ENCODE assay signal across 25 cellular contexts in the genomic region with DNA sequence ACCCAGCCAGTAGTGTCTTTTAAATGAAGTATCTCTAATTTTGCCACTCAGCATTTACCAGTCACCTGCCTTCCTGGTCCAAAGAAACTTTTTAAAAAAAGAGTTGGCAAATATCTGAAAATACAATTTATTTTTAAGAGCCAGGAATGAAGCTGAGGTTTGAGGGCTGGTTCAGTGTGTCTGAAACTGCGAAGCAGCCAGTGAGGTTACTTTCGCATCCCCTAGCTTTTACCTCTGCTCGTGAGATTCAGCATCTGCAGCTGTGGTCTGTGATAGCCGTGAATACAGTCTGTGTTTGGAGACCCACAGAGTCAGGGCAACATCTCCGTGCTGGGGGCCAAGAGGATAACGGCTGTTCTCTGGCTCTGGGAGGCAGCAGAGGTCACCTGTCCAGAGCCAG. TPM values are rescaled to one million over a fixed set of nuclear protein-coding genes. Genes with fewer than 3 reads are reported as not detected.
DNase-seq lines count a peak whose midpoint lies in the region; ATAC-seq, FAIRE-seq and TF ChIP-seq lines count a peak whose summit lies in the region.
"Had no signal": no experiment of that assay in that cellular context is flagged by ENCODE, and none has a peak within 500 bp of the region (broad histone marks: within the 10 kb centered on the region; RNA-seq: fewer than 3 reads in every experiment).

No MANE protein-coding gene starts in this region.

- H3K4me1 ChIP-seq in OCI-LY3 (ENCODE audit: low read length), result peaks cover 30% of the 10 kb centered on the region
- H3K4me1 ChIP-seq: adrenal gland, testis, uterus had no signal

- peak overlapping the region; percentile 94 for H3K4me3 Mint-ChIP-seq in activated T-cell treated with anti-CD3 and anti-CD28 coated beads, Interleukin-2, amount 50 U/mL, for 4 hours
- no peak overlapping the region for H3K4me3 Mint-ChIP-seq in activated T-cell treated with anti-CD3 and anti-CD28 coated beads, Interleukin-2, amount 50 U/mL, for 72 hours
- no peak overlapping the region for H3K4me3 Mint-ChIP-seq in dendritic cell treated with granulocyte-macrophage colony-stimulating factor and Interleukin-4, amounts not matched to agents 40 ng/mL and 50 ng/mL, for 4 days

- peak overlapping the region; percentile 100 for H3K4me2 ChIP-seq in OCI-LY3 (ENCODE audit: low read length)
- H3K4me2 ChIP-seq: smooth muscle cell had no signal

- peaks cover 19% of the 10 kb centered on the region for H3K36me3 ChIP-seq in OCI-LY3 (replicated peaks; ENCODE audit: low read depth, low read length)
- H3K36me3 ChIP-seq: adrenal gland, Peyer's patch, uterus had no signal

- no peak for DNase-seq in activated T-cell treated with anti-CD3 and anti-CD28 coated beads, Interleukin-2, amount 50 U/mL, for 4 hours
- no peak for DNase-seq in activated T-cell treated with anti-CD3 and anti-CD28 coated beads, Interleukin-2, amount 50 U/mL, for 72 hours
- DNase-seq in GM18507 (ENCODE audit: extremely low spot score, insufficient read length, low read depth) (no peak), COLO829 (ENCODE audit: low spot score) (no peak), HCEC 1CT (no peak), COR-L47 (lab: John Stamatoyannopoulos, UW) (no peak)
- DNase-seq: activated CD4-positive, alpha-beta T cell treated with anti-CD3 and anti-CD28 coated beads for 36 hours; activated effector memory CD4-positive, alpha-beta T cell treated with Interleukin-2 at 50 U/mL for 16 hours; adrenal gland; effector memory CD4-positive, alpha-beta T cell; foreskin fibroblast; GM23248; KG1; NCI-H524; NK-92 treated with Interleukin-12 subunit alpha and Interleukin-12 subunit beta, amount 100 ng/mL, for 24 hours; Peyer's patch; stimulated activated CD4-positive, alpha-beta T cell treated with anti-CD3 and anti-CD28 coated beads, Interleukin-2, amount 100 ng/mL, for 24 hours; stimulated activated naive CD4-positive, alpha-beta T cell treated with Interleukin-2 at 50 U/mL for 16 hours; testis; uterus had no signal

- H2AFZ ChIP-seq in OCI-LY3 (ENCODE audit: low read depth, low read length), result no peak overlapping the region
- H2AFZ ChIP-seq: GM23248 had no signal

- no peaks in the 10 kb centered on the region for H3K9me3 ChIP-seq in OCI-LY3 (ENCODE audit: insufficient read depth, low read length)
- H3K9me3 ChIP-seq: adrenal gland, Peyer's patch, testis, uterus had no signal

- peaks cover 9% of the 10 kb centered on the region for H3K36me3 Mint-ChIP-seq in activated T-cell treated with anti-CD3 and anti-CD28 coated beads, Interleukin-2, amount 50 U/mL, for 4 hours (ENCODE audit: insufficient read depth)
- H3K36me3 Mint-ChIP-seq in activated T-cell treated with anti-CD3 and anti-CD28 coated beads, Interleukin-2, amount 50 U/mL, for 72 hours (ENCODE audit: insufficient read depth in 2 of 2), result peaks cover 0 to 4% of the 10 kb centered on the region in 2 donors
- H3K36me3 Mint-ChIP-seq in dendritic cell treated with granulocyte-macrophage colony-stimulating factor and Interleukin-4, amounts not matched to agents 40 ng/mL and 50 ng/mL, for 4 days (ENCODE audit: low read depth), result peaks cover 30% of the 10 kb centered on the region

- H3K27ac ChIP-seq in OCI-LY3 (ENCODE audit: low read length), result peak overlapping the region; percentile 83
- H3K27ac ChIP-seq: adrenal gland, GM23248, testis, uterus had no signal

- H3K9me3 Mint-ChIP-seq in activated T-cell treated with anti-CD3 and anti-CD28 coated beads, Interleukin-2, amount 50 U/mL, for 4 hours, result no peaks in the 10 kb centered on the region
- peaks cover 6 to 7% of the 10 kb centered on the region in 2 donors for H3K9me3 Mint-ChIP-seq in activated T-cell treated with anti-CD3 and anti-CD28 coated beads, Interleukin-2, amount 50 U/mL, for 72 hours
- no peaks in the 10 kb centered on the region for H3K9me3 Mint-ChIP-seq in dendritic cell treated with granulocyte-macrophage colony-stimulating factor and Interleukin-4, amounts not matched to agents 40 ng/mL and 50 ng/mL, for 4 days

- peaks cover 32% of the 10 kb centered on the region for H3K4me1 Mint-ChIP-seq in activated T-cell treated with anti-CD3 and anti-CD28 coated beads, Interleukin-2, amount 50 U/mL, for 4 hours (ENCODE audit: low read depth)
- H3K4me1 Mint-ChIP-seq in activated T-cell treated with anti-CD3 and anti-CD28 coated beads, Interleukin-2, amount 50 U/mL, for 72 hours (ENCODE audit: low read depth), result peaks cover 36% of the 10 kb centered on the region
- H3K4me1 Mint-ChIP-seq in dendritic cell treated with granulocyte-macrophage colony-stimulating factor and Interleukin-4, amounts not matched to agents 40 ng/mL and 50 ng/mL, for 4 days (ENCODE audit: low read depth), result peaks cover 51% of the 10 kb centered on the region

- no peak for TF ChIP-seq CTCF in OCI-LY3 (IDR thresholded peaks at IDR 0.05; ENCODE audit: low read depth, low read length)

- ATAC-seq in activated T-cell treated with anti-CD3 and anti-CD28 coated beads, Interleukin-2, amount 50 U/mL, for 4 hours, result no peak
- ATAC-seq in activated T-cell treated with anti-CD3 and anti-CD28 coated beads, Interleukin-2, amount 50 U/mL, for 72 hours (replicated peaks in 1 of 2), result no peak
- ATAC-seq: activated CD4-positive, alpha-beta T cell treated with anti-CD3 and anti-CD28 coated beads for 36 hours; left lobe of liver had no signal

- H3K4me3 ChIP-seq in OCI-LY3 (ENCODE audit: low read length), result peak overlapping the region; percentile 100
- H3K4me3 ChIP-seq: adrenal gland, GM23248, Peyer's patch, smooth muscle cell, testis, uterus had no signal

- no peaks in the 10 kb centered on the region for H3K27me3 ChIP-seq in OCI-LY3 (ENCODE audit: low read depth, low read length)
- H3K27me3 ChIP-seq: adrenal gland, Peyer's patch, testis, uterus had no signal

- peak overlapping the region; percentile 86; the same call in 1 of the 2 replicates for H3K9ac ChIP-seq in OCI-LY3 (ENCODE audit: low read length)
- H3K9ac ChIP-seq: GM23248 had no signal

- H3K27ac Mint-ChIP-seq in activated T-cell treated with anti-CD3 and anti-CD28 coated beads, Interleukin-2, amount 50 U/mL, for 72 hours, result no peak overlapping the region
- H3K27ac Mint-ChIP-seq in dendritic cell treated with granulocyte-macrophage colony-stimulating factor and Interleukin-4, amounts not matched to agents 40 ng/mL and 50 ng/mL, for 4 days, result peak overlapping the region; percentile 92

- intact Hi-C loops in dendritic cell treated with granulocyte-macrophage colony-stimulating factor and Interleukin-4, amounts not matched to agents 40 ng/mL and 50 ng/mL, for 4 days (cut with micrococcal nuclease), result no loop called here

- H3K79me2 ChIP-seq in OCI-LY3 (ENCODE audit: low read length), result peaks cover 39% of the 10 kb centered on the region

- peak; percentile 36 for FAIRE-seq in GM18507 (lab: Jason Lieb, UNC)
- FAIRE-seq: A204.1 had no signal

- peaks cover 22% of the 10 kb centered on the region for H4K20me1 ChIP-seq in OCI-LY3 (ENCODE audit: insufficient read depth, low read length)

- no peaks in the 10 kb centered on the region for H3K27me3 Mint-ChIP-seq in activated T-cell treated with anti-CD3 and anti-CD28 coated beads, Interleukin-2, amount 50 U/mL, for 4 hours (ENCODE audit: low read depth)
- no peaks in the 10 kb centered on the region for H3K27me3 Mint-ChIP-seq in activated T-cell treated with anti-CD3 and anti-CD28 coated beads, Interleukin-2, amount 50 U/mL, for 72 hours (ENCODE audit: low read depth)
- H3K27me3 Mint-ChIP-seq in dendritic cell treated with granulocyte-macrophage colony-stimulating factor and Interleukin-4, amounts not matched to agents 40 ng/mL and 50 ng/mL, for 4 days, result no peaks in the 10 kb centered on the region
- H3K27me3 Mint-ChIP-seq: activated CD4-positive, alpha-beta T cell treated with anti-CD3 and anti-CD28 coated beads for 36 hours had no signal

RNA-seq across cellular contexts. Expression of a gene that starts 21.3 kb away (rescaled TPM):
- 100 to 1,000 TPM; 199 to 230 (median 202) TPM for total RNA-seq in activated T-cell treated with anti-CD3 and anti-CD28 coated beads, Interleukin-2, amount 50 U/mL, for 4 hours
- total RNA-seq in activated T-cell treated with anti-CD3 and anti-CD28 coated beads, Interleukin-2, amount 50 U/mL, for 72 hours, result 100 to 1,000 TPM; 210 to 232 TPM

RNA-seq across cellular contexts. Expression of a gene that starts 32.2 kb away (rescaled TPM):
- total RNA-seq in activated T-cell treated with anti-CD3 and anti-CD28 coated beads, Interleukin-2, amount 50 U/mL, for 4 hours, result 1 to 10 TPM; 7.0 to 9.3 (median 7.1) TPM
- 10 to 100 TPM; 12.3 to 14.5 TPM for total RNA-seq in activated T-cell treated with anti-CD3 and anti-CD28 coated beads, Interleukin-2, amount 50 U/mL, for 72 hours
